ENCODE assay signal across 13 cellular contexts in the genomic region with DNA sequence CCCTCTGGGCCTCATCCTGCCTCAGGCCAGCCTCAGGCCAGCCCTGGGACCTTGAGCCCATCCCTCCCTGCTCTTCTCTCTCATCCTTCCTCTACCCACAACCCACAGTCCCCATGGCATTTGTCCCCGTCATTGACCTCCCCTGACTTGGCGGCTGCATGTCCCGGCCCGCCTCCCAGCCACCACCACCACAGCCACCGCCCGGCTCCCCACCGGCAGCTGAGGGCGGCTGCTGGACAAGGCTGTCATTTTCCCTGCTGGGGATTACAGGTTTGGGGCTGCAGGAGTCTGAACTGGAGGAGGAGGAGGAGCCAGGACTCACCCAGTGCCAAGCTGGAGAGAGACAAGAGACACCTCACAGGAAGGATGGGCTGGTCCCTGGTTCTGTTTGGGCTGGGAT.
A peak's percentile ranks its signal among the peaks of the same experiment; 100 is the strongest.
DNase-seq lines count a peak whose midpoint lies in the region; TF ChIP-seq lines count a peak whose summit lies in the region.
"Had no signal": no experiment of that assay in that cellular context is flagged by ENCODE, and none has a peak within 500 bp of the region (broad histone marks: within the 10 kb centered on the region; RNA-seq: fewer than 3 reads in every experiment).

No MANE protein-coding gene starts in this region.

- peaks cover 32% of the 10 kb centered on the region for H3K79me2 ChIP-seq in fibroblast of lung (ENCODE audit: control insufficient read depth, insufficient read depth, low read length)
- H3K79me2 ChIP-seq in Karpas-422 (ENCODE audit: low read length) = no peaks in the 10 kb centered on the region

- H3K9me3 Mint-ChIP-seq in osteocyte (ENCODE audit: unreplicated experiment) = no peaks in the 10 kb centered on the region
- H3K9me3 Mint-ChIP-seq: CD14-positive monocyte had no signal

- H2AFZ ChIP-seq in fibroblast of lung (ENCODE audit: low read length) = no peak overlapping the region
- H2AFZ ChIP-seq in Karpas-422 (ENCODE audit: low read length) = no peak overlapping the region

- peak; percentile 58 for DNase-seq in NCI-H146 (lab: John Stamatoyannopoulos, UW)
- no peak for DNase-seq in fibroblast of lung (ENCODE audit: low read depth in 2 of 2)
- no peak for DNase-seq in osteocyte (ENCODE audit: extremely low spot score, unreplicated experiment)
- no peak for DNase-seq in Karpas-422
- no peak for DNase-seq in hepatic stellate cell (ENCODE audit: low spot score)
- DNase-seq in Kasumi-1 (lab: John Stamatoyannopoulos, UW) = no peak
- DNase-seq in GM13977 (ENCODE audit: low spot score) = no peak
- DNase-seq: activated CD4-positive, alpha-beta T cell treated with anti-CD3 and anti-CD28 coated beads for 1 hour; mesendoderm; stimulated activated naive CD4-positive, alpha-beta T cell had no signal

- H3K9me3 ChIP-seq in BLaER1 treated with 17β-estradiol and CSF1 and Interleukin-3, amounts not matched to agents 10 nM and 100 nM (replicated peaks in 1 of 11) = no peaks in the 10 kb centered on the region
- H3K9me3 ChIP-seq in fibroblast of lung (ENCODE audit: control insufficient read depth, insufficient read depth, low read depth, low read length) (no peaks in the 10 kb centered on the region), Karpas-422 (ENCODE audit: low read length) (no peaks in the 10 kb centered on the region)
- H3K9me3 ChIP-seq: HAP-1 had no signal

- peak overlapping the region; percentile 67 for H3K27ac Mint-ChIP-seq in osteocyte (ENCODE audit: unreplicated experiment)

- peak overlapping the region in 7 of 11 experiments; percentile 42 to 84 (median 56); a peak in 9 of 22 replicates for H3K27ac ChIP-seq in BLaER1 treated with 17β-estradiol and CSF1 and Interleukin-3, amounts not matched to agents 10 nM and 100 nM
- H3K27ac ChIP-seq in fibroblast of lung (ENCODE audit: insufficient read depth, low read length) (peak overlapping the region; percentile 37), Karpas-422 (ENCODE audit: low read length) (no peak overlapping the region)

- H3K4me3 Mint-ChIP-seq in osteocyte (ENCODE audit: unreplicated experiment) = no peak overlapping the region
- H3K4me3 Mint-ChIP-seq: CD14-positive monocyte had no signal

- H3K27me3 Mint-ChIP-seq in osteocyte (ENCODE audit: unreplicated experiment) = no peaks in the 10 kb centered on the region

- H3K9me2 ChIP-seq in Karpas-422 (replicated peaks; ENCODE audit: insufficient read depth, low read length) = no peaks in the 10 kb centered on the region

- peaks cover 96 to 100% (median 99%) of the 10 kb centered on the region in 10 experiments for H3K4me1 ChIP-seq in BLaER1 treated with 17β-estradiol and CSF1 and Interleukin-3, amounts not matched to agents 10 nM and 100 nM
- peaks cover 83% of the 10 kb centered on the region for H3K4me1 ChIP-seq in fibroblast of lung (ENCODE audit: control insufficient read depth, extremely low read depth, insufficient read depth, low read length)
- H3K4me1 ChIP-seq in Karpas-422 (ENCODE audit: low read length) = peaks cover 54% of the 10 kb centered on the region

- peaks cover 94% of the 10 kb centered on the region for H3K4me1 Mint-ChIP-seq in osteocyte (ENCODE audit: unreplicated experiment)

- peak overlapping the region; percentile 88 to 100 (median 98) for H3K4me2 ChIP-seq in BLaER1 treated with 17β-estradiol and CSF1 and Interleukin-3, amounts not matched to agents 10 nM and 100 nM
- H3K4me2 ChIP-seq in fibroblast of lung (ENCODE audit: extremely low read depth, insufficient read depth, low read length) = no peak overlapping the region
- no peak overlapping the region for H3K4me2 ChIP-seq in Karpas-422 (ENCODE audit: low read depth, low read length, poor library complexity, severe bottlenecking)

- peaks cover 12% of the 10 kb centered on the region for H3K36me3 Mint-ChIP-seq in osteocyte (ENCODE audit: unreplicated experiment)

- no peak for TF ChIP-seq CTCF in fibroblast of lung (conservative IDR thresholded peaks at IDR 0.05 in 1 of 2, IDR thresholded peaks at IDR 0.05 in 1 of 2; ENCODE audit: low read depth in 1 of 2, low read length in 2 of 2)
- TF ChIP-seq CTCF in osteocyte (IDR thresholded peaks at IDR 0.05) = no peak
- TF ChIP-seq CTCF in GM13977 (IDR thresholded peaks at IDR 0.05; ENCODE audit: extremely low read depth, insufficient read depth, missing control alignments) = no peak

- in situ Hi-C loops in GM13977 (cut with MboI; ENCODE audit: low pct_unique_long_range_greater_than_20kb, low sequenced_read_pairs, unreplicated experiment) = loop anchor here (25.0 kb wide), 1 partner anchor 1144 kb away; a partner anchor contains a TSS

- peaks cover 19 to 70% (median 42%) of the 10 kb centered on the region in 11 experiments; a peak in 20 of 22 replicates for H3K36me3 ChIP-seq in BLaER1 treated with 17β-estradiol and CSF1 and Interleukin-3, amounts not matched to agents 10 nM and 100 nM
- peaks cover 16% of the 10 kb centered on the region for H3K36me3 ChIP-seq in fibroblast of lung (ENCODE audit: control insufficient read depth, insufficient read depth, low read length)
- no peaks in the 10 kb centered on the region for H3K36me3 ChIP-seq in Karpas-422 (ENCODE audit: insufficient read depth, low read length)
- H3K36me3 ChIP-seq: HAP-1 had no signal

- no peaks in the 10 kb centered on the region for H3K27me3 ChIP-seq in BLaER1 treated with 17β-estradiol and CSF1 and Interleukin-3, amounts not matched to agents 10 nM and 100 nM
- H3K27me3 ChIP-seq in fibroblast of lung (ENCODE audit: control insufficient read depth, insufficient read depth, low read length) (no peaks in the 10 kb centered on the region), Karpas-422 (ENCODE audit: low read length) (no peaks in the 10 kb centered on the region; the same call in 1 of the 2 replicates)

- peaks cover 97 to 100% (median 100%) of the 10 kb centered on the region in 11 experiments for H4K20me1 ChIP-seq in BLaER1 treated with 17β-estradiol and CSF1 and Interleukin-3, amounts not matched to agents 10 nM and 100 nM
- H4K20me1 ChIP-seq in fibroblast of lung (ENCODE audit: control insufficient read depth, extremely low read depth, insufficient read depth, low read length) = no peaks in the 10 kb centered on the region
- peaks cover 23% of the 10 kb centered on the region; the same call in 1 of the 2 replicates for H4K20me1 ChIP-seq in Karpas-422 (ENCODE audit: insufficient read depth, low read depth, low read length)

- peak overlapping the region in 10 of 11 experiments; percentile 20 to 75 (median 44); a peak in 15 of 22 replicates for H3K9ac ChIP-seq in BLaER1 treated with 17β-estradiol and CSF1 and Interleukin-3, amounts not matched to agents 10 nM and 100 nM
- no peak overlapping the region for H3K9ac ChIP-seq in fibroblast of lung (ENCODE audit: insufficient read depth, low read length)
- H3K9ac ChIP-seq in Karpas-422 (ENCODE audit: low read length) = no peak overlapping the region

- H3K4me3 ChIP-seq in BLaER1 treated with 17β-estradiol and CSF1 and Interleukin-3, amounts not matched to agents 10 nM and 100 nM = peak overlapping the region in 1 of 10 experiments; percentile 19; a peak in 1 of 20 replicates
- H3K4me3 ChIP-seq in fibroblast of lung (replicated peaks in 1 of 4; ENCODE audit: control extremely low read depth in 1 of 4, insufficient read depth in 1 of 4, low read depth in 3 of 4, low read length in 4 of 4) (no peak overlapping the region), Karpas-422 (ENCODE audit: low read length) (no peak overlapping the region)
- H3K4me3 ChIP-seq: HAP-1 had no signal

Comparison
In these comparisons a context has a peak if more than half of its experiments do, and no peak if none do; other contexts are left out.
1. H3K4me2 ChIP-seq: peak in BLaER1 treated with 17β-estradiol and CSF1 and Interleukin-3, amounts not matched to agents 10 nM and 100 nM (11 of 11); none in fibroblast of lung (single experiment) and Karpas-422 (single experiment).
2. H3K9ac ChIP-seq: peak in BLaER1 treated with 17β-estradiol and CSF1 and Interleukin-3, amounts not matched to agents 10 nM and 100 nM (10 of 11); none in fibroblast of lung (single experiment) and Karpas-422 (single experiment).